In genomic region chr3:64016941-64017620, GRCh38 we compare ENCODE assay signal across 19 cellular contexts. TPM values are rescaled to one million over a fixed set of nuclear protein-coding genes. Genes with fewer than 3 reads are reported as not detected.
DNase-seq lines count a peak whose midpoint lies in the region; ATAC-seq and TF ChIP-seq lines count a peak whose summit lies in the region.
"Had no signal": no experiment of that assay in that cellular context is flagged by ENCODE, and none has a peak within 500 bp of the region (broad histone marks: within the 10 kb centered on the region; RNA-seq: fewer than 3 reads in every experiment).

No MANE protein-coding gene starts in this region.

- no peak overlapping the region for H2AFZ ChIP-seq in IMR-90 (replicated peaks; ENCODE audit: low read length, poor library complexity)
- H2AFZ ChIP-seq: PC-9 had no signal

- no peak overlapping the region for H2BK5ac ChIP-seq in IMR-90 (ENCODE audit: low read depth, low read length, poor library complexity, severe bottlenecking)

- peaks cover 38 to 47% of the 10 kb centered on the region in 2 experiments for H3K79me1 ChIP-seq in IMR-90 (ENCODE audit: low read depth in 1 of 2, low read length in 2 of 2)

- no peak overlapping the region for H2BK20ac ChIP-seq in IMR-90 (ENCODE audit: low read depth, low read length)

- TF ChIP-seq CTCF in MCF 10A (IDR thresholded peaks at IDR 0.05; ENCODE audit: unreplicated experiment) (no peak), breast epithelium (IDR thresholded peaks at IDR 0.05) (no peak), IMR-90 (conservative IDR thresholded peaks at IDR 0.05; ENCODE audit: low read depth, low read length) (no peak), chondrocyte (IDR thresholded peaks at IDR 0.05) (no peak), progenitor cell of endocrine pancreas (IDR thresholded peaks at IDR 0.05; ENCODE audit: unreplicated experiment) (no peak), esophagus squamous epithelium (IDR thresholded peaks at IDR 0.05) (no peak)

- H4K91ac ChIP-seq in IMR-90 (ENCODE audit: insufficient read depth, low read depth, low read length): no peak overlapping the region

- H3K4me3 Mint-ChIP-seq in MCF 10A (ENCODE audit: unreplicated experiment): peak overlapping the region; percentile 22
- H3K4me3 Mint-ChIP-seq in chondrocyte (ENCODE audit: unreplicated experiment): no peak overlapping the region
- H3K4me3 Mint-ChIP-seq in progenitor cell of endocrine pancreas (ENCODE audit: low read depth): no peak overlapping the region

- H3K4me3 ChIP-seq in breast epithelium (no peak overlapping the region), IMR-90 (ENCODE audit: insufficient read depth, low read depth, low read length) (no peak overlapping the region), esophagus squamous epithelium (no peak overlapping the region)
- H3K4me3 ChIP-seq: PC-9, smooth muscle cell had no signal

- no peak for TF ChIP-seq RAD21 in IMR-90 (IDR thresholded peaks at IDR 0.05; ENCODE audit: low read length)

- H3K9me3 ChIP-seq in breast epithelium: no peaks in the 10 kb centered on the region
- H3K9me3 ChIP-seq in IMR-90 (ENCODE audit: control insufficient read depth, insufficient read depth, low read length): no peaks in the 10 kb centered on the region
- H3K9me3 ChIP-seq in esophagus squamous epithelium: no peaks in the 10 kb centered on the region

- ATAC-seq in IMR-90 (ENCODE audit: low read depth): peak; percentile 58
- no peak for ATAC-seq in GM21576 (IDR thresholded peaks at IDR 0.05; ENCODE audit: unreplicated experiment)
- ATAC-seq: activated CD4-positive, CD25-positive, alpha-beta regulatory T cell treated with anti-CD3 and anti-CD28 coated beads, Interleukin-2, amount 50 U/mL, for 24 hours had no signal

- no peak overlapping the region for H3K14ac ChIP-seq in IMR-90 (replicated peaks; ENCODE audit: low read depth, low read length)

- no peak overlapping the region for H2AK5ac ChIP-seq in IMR-90 (ENCODE audit: low read depth, low read length)

- H3K27me3 ChIP-seq in breast epithelium (no peaks in the 10 kb centered on the region), IMR-90 (ENCODE audit: control insufficient read depth, insufficient read depth, low read length) (no peaks in the 10 kb centered on the region), esophagus squamous epithelium (no peaks in the 10 kb centered on the region)

- no peak overlapping the region for H4K8ac ChIP-seq in IMR-90 (ENCODE audit: low read depth in 2 of 2, low read length in 2 of 2)

- no peak overlapping the region for H3K56ac ChIP-seq in IMR-90 (ENCODE audit: extremely low read depth, insufficient read depth, low read length)

- no peak overlapping the region for H2AK9ac ChIP-seq in IMR-90 (replicated peaks; ENCODE audit: low read depth, low read length, poor library complexity)

- H3K4ac ChIP-seq in IMR-90 (ENCODE audit: low read depth, low read length): no peak overlapping the region

- H3K9me3 Mint-ChIP-seq in MCF 10A (ENCODE audit: unreplicated experiment) (no peaks in the 10 kb centered on the region), chondrocyte (ENCODE audit: low read depth) (no peaks in the 10 kb centered on the region), progenitor cell of endocrine pancreas (ENCODE audit: low read depth) (no peaks in the 10 kb centered on the region)

- peaks cover 8% of the 10 kb centered on the region for H3K9me1 ChIP-seq in IMR-90 (ENCODE audit: insufficient read depth, low read length)

- H3K27ac Mint-ChIP-seq in MCF 10A (ENCODE audit: low read depth, unreplicated experiment): peak overlapping the region; percentile 81
- H3K27ac Mint-ChIP-seq in chondrocyte (ENCODE audit: unreplicated experiment): peak overlapping the region; percentile 64
- H3K27ac Mint-ChIP-seq in progenitor cell of endocrine pancreas: peak overlapping the region; percentile 0

- CTCF ChIA-PET in MCF 10A (lab: Yijun Ruan, JAX): interaction anchor here (0.8 to 3.9 kb wide), 3 partner anchors 23 to 468 kb away, joined by 6 to 12 read pairs (median 7); no protein-coding TSS in a partner anchor
- CTCF ChIA-PET in IMR-90 (lab: Yijun Ruan, JAX): no interaction called here

- DNase-seq in MCF 10A (ENCODE audit: unreplicated experiment): no peak
- no peak for DNase-seq in breast epithelium (ENCODE audit: low spot score in 2 of 2)
- DNase-seq in IMR-90: no peak
- no peak for DNase-seq in chondrocyte (ENCODE audit: low spot score)
- no peak for DNase-seq in progenitor cell of endocrine pancreas (ENCODE audit: low spot score, unreplicated experiment)
- DNase-seq in iPS-NIHi7 (ENCODE audit: extremely low spot score): no peak
- DNase-seq in esophagus squamous epithelium (lab: John Stamatoyannopoulos, UW): no peak
- DNase-seq: central memory CD4-positive, alpha-beta T cell; effector memory CD4-positive, alpha-beta T cell; GF-D8; hippocampal formation; NCI-H2081; NCI-H69; PC-9; posterior cingulate gyrus; T-helper 9 cell had no signal

- in situ Hi-C loops in IMR-90 (cut with MboI; ENCODE audit: low sequenced_read_pairs): no loop called here

- dilution Hi-C loops in IMR-90 (cut with HindIII; ENCODE audit: low sequenced_read_pairs, unreplicated experiment): no loop called here

- no peak overlapping the region for H3K27ac ChIP-seq in breast epithelium
- H3K27ac ChIP-seq in IMR-90 (ENCODE audit: insufficient read depth, low read length): no peak overlapping the region
- H3K27ac ChIP-seq in esophagus squamous epithelium: no peak overlapping the region
- H3K27ac ChIP-seq: PC-9 had no signal

- H3K36me3 ChIP-seq in breast epithelium (peaks cover 13% of the 10 kb centered on the region), IMR-90 (ENCODE audit: control insufficient read depth, insufficient read depth, low read length) (peaks cover 40% of the 10 kb centered on the region), esophagus squamous epithelium (peaks cover 14 to 97% (median 15%) of the 10 kb centered on the region in 3 donors)

- no peak overlapping the region for H3K23ac ChIP-seq in IMR-90 (ENCODE audit: low read depth, low read length)

- H2BK15ac ChIP-seq in IMR-90 (ENCODE audit: low read depth, low read length): no peak overlapping the region

- peaks cover 13% of the 10 kb centered on the region; the same call in 1 of the 2 replicates for H4K20me1 ChIP-seq in IMR-90 (ENCODE audit: insufficient read depth, low read length)

- no peak overlapping the region for H3K18ac ChIP-seq in IMR-90 (ENCODE audit: low read depth, low read length)

- H3K36me3 Mint-ChIP-seq in MCF 10A (ENCODE audit: insufficient read depth, unreplicated experiment): peaks cover 88% of the 10 kb centered on the region
- H3K36me3 Mint-ChIP-seq in chondrocyte (ENCODE audit: low read depth): peaks cover 44% of the 10 kb centered on the region
- H3K36me3 Mint-ChIP-seq in progenitor cell of endocrine pancreas (ENCODE audit: insufficient read depth): peaks cover 29% of the 10 kb centered on the region

- POLR2A ChIA-PET in MCF 10A (lab: Yijun Ruan, JAX): interaction anchor here (1.2 kb wide), 1 partner anchor 8 kb away, joined by 8 read pairs; no protein-coding TSS in a partner anchor
- POLR2A ChIA-PET in IMR-90 (lab: Charles Lee; ENCODE audit: unreplicated experiment): no interaction called here

- no TSS peak for BruUV-seq in MCF 10A (replicated peaks; lab: Mats Ljungman, UMichigan)
- BruUV-seq in IMR-90 (replicated peaks; lab: Mats Ljungman, UMichigan): no TSS peak

- H2BK120ac ChIP-seq in IMR-90 (ENCODE audit: low read depth, low read length): no peak overlapping the region

- TF ChIP-seq POLR2A in breast epithelium (IDR thresholded peaks at IDR 0.05) (no peak), IMR-90 (IDR thresholded peaks at IDR 0.05; ENCODE audit: low read depth, low read length) (no peak), esophagus squamous epithelium (IDR thresholded peaks at IDR 0.05) (no peak)

- H3K4me2 ChIP-seq in IMR-90 (ENCODE audit: low read depth, low read length): no peak overlapping the region
- H3K4me2 ChIP-seq: PC-9, smooth muscle cell had no signal

- H3K4me1 ChIP-seq in breast epithelium (peaks cover 0 to 10% of the 10 kb centered on the region in 2 donors), IMR-90 (ENCODE audit: control insufficient read depth, insufficient read depth, low read length) (no peaks in the 10 kb centered on the region; the same call in 1 of the 2 replicates), esophagus squamous epithelium (peaks cover 3 to 18% (median 10%) of the 10 kb centered on the region in 3 donors)

- H3K27me3 Mint-ChIP-seq in MCF 10A (ENCODE audit: insufficient read depth, unreplicated experiment) (no peaks in the 10 kb centered on the region), chondrocyte (ENCODE audit: low read depth) (no peaks in the 10 kb centered on the region), progenitor cell of endocrine pancreas (no peaks in the 10 kb centered on the region)

- intact Hi-C loops in MCF 10A (cut with micrococcal nuclease): no loop called here
- intact Hi-C loops in breast epithelium (cut with DNase I; ENCODE audit: low total_unique reads): no loop called here
- intact Hi-C loops in IMR-90 (cut with micrococcal nuclease): no loop called here
- intact Hi-C loops in esophagus squamous epithelium (cut with DNase I): no loop called here

- H3K4me1 Mint-ChIP-seq in MCF 10A (ENCODE audit: insufficient read depth, unreplicated experiment) (peaks cover 22% of the 10 kb centered on the region), chondrocyte (ENCODE audit: low read depth) (peaks cover 38% of the 10 kb centered on the region), progenitor cell of endocrine pancreas (ENCODE audit: low read depth) (peaks cover 5% of the 10 kb centered on the region)

- 86% methylated on average over 1 of the region's 3 CpGs; no CpG with 5 or more reads in 1 of the 2 experiments for WGBS in IMR-90 (ENCODE audit: extremely low coverage in 2 of 2, insufficient read length in 1 of 2), 2 experiments
- 75 to 87% methylated on average over 3 of the region's 3 CpGs for WGBS in esophagus squamous epithelium, 2 donors

- no peak overlapping the region for H4K5ac ChIP-seq in IMR-90 (ENCODE audit: low read depth, low read length)

- H3K9ac ChIP-seq in IMR-90 (ENCODE audit: low read depth, low read length): no peak overlapping the region

RNA-seq across cellular contexts. Expression of gene PSMD6, which starts 6.2 kb away (rescaled TPM):
- total RNA-seq in MCF 10A (2022): 62.7 and 66.0 TPM in 2 replicates
- total RNA-seq in breast epithelium: 10 to 100 TPM; 60.9 to 74.7 (median 69.8) TPM
- 91.8 and 144 TPM in 2 replicates for total RNA-seq in IMR-90 (2012; rRNA removed)
- 86.6 and 87.0 TPM in 2 replicates for polyA plus RNA-seq in IMR-90 (2012; rRNA removed)
- polyA plus RNA-seq in IMR-90 (2012; cell fraction: cytosol; rRNA removed): 36.9 and 48.4 TPM in 2 replicates
- 30.8 and 43.7 TPM in 2 replicates for polyA plus RNA-seq in IMR-90 (2012; cell fraction: nucleus; rRNA removed; ENCODE audit: low replicate concordance)
- total RNA-seq in chondrocyte: 64.2 to 86.4 TPM (median 65.0 TPM) in 3 replicates
- total RNA-seq in progenitor cell of endocrine pancreas: 76.9 and 77.6 TPM in 2 replicates
- 100 to 1,000 TPM in 1 of 4 donors, 10 to 100 TPM in 3; 53.1 to 102 (median 81.6) TPM for total RNA-seq in esophagus squamous epithelium

Comparison
In these comparisons a context has a peak if more than half of its experiments do, and no peak if none do; other contexts are left out.
1. H3K27ac Mint-ChIP-seq: peak in every context shown above with its lines; median percentile 81 in MCF 10A; 64 in chondrocyte; 0 in progenitor cell of endocrine pancreas.